ENCODE assay signal across 11 cellular contexts in the genomic region with DNA sequence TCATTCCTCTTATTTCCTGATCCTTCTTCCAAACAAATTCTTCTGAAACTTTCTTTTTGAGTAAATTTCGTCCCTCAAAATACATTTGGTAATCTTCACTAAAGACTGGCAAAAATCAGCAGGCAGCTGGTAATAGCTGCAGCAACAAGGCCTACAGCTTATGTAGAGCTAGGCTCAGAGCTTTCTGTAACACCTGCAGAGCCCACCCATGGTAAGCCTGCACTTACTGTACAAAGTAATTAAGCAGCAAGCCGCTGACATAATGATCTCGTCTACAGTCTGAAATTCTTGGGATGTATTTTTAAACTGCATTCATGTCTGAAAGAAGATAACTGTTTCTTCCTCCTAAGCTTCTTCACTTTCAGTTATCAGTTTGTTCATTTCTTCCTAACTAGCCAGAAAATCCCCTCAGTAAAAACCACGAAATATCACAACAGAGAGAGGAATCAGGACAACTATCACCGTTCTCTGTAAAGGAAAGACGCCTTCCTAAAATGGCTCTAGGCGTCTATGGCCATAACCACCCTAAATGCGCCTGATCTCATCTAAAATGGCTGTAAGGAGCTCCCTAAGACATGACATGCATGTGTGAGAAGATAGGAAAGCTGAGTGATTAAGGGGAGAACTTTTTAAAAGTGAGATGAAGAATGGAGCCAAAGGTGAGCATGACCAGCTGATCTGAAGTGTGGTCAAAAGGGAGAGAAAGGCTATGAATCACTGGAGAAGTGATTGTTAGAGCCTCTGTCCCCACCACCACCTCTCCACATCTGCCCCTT. TPM values are rescaled to one million over a fixed set of nuclear protein-coding genes. Genes with fewer than 3 reads are reported as not detected.
A peak's percentile ranks its signal among the peaks of the same experiment; 100 is the strongest.
DNase-seq lines count a peak whose midpoint lies in the region; ATAC-seq and TF ChIP-seq lines count a peak whose summit lies in the region.
"Had no signal": no experiment of that assay in that cellular context is flagged by ENCODE, and none has a peak within 500 bp of the region (broad histone marks: within the 10 kb centered on the region; RNA-seq: fewer than 3 reads in every experiment).

No MANE protein-coding gene starts in this region.

- POLR2A ChIA-PET in OCI-LY7 (lab: Charles Lee) = interaction anchor here (0.6 to 0.8 kb wide), 6 partner anchors 74 to 595 kb away, joined by 3 to 4 read pairs (median 3); no protein-coding TSS in a partner anchor

- H3K4me3 ChIP-seq in GM06990 (replicated peaks; ENCODE audit: low read depth, low read length) (no peak overlapping the region; the same call in 1 of the 2 replicates), OCI-LY7 (ENCODE audit: low read depth, low read length, poor library complexity, severe bottlenecking) (no peak overlapping the region), iPS-20b (ENCODE audit: low read length) (no peak overlapping the region), lower leg skin (ENCODE audit: low read depth, poor library complexity, severe bottlenecking) (no peak overlapping the region)
- H3K4me3 ChIP-seq: Peyer's patch had no signal

- WGBS in lower leg skin, 2 donors = 78% methylated on average over 8 of the region's 8 CpGs

- H3K36me3 ChIP-seq in GM06990 (ENCODE audit: control insufficient read depth, insufficient read depth, low read length) = no peaks in the 10 kb centered on the region; the same call in 1 of the 2 replicates
- H3K36me3 ChIP-seq in OCI-LY7 (ENCODE audit: insufficient read depth, low read length) = no peaks in the 10 kb centered on the region
- H3K36me3 ChIP-seq in iPS-20b (ENCODE audit: insufficient read depth, low read depth, low read length) = peaks cover 11% of the 10 kb centered on the region
- H3K36me3 ChIP-seq: Peyer's patch had no signal

- H3K27ac ChIP-seq in OCI-LY7 (ENCODE audit: low read depth, low read length, poor library complexity, severe bottlenecking) = no peak overlapping the region
- H3K27ac ChIP-seq in iPS-20b (ENCODE audit: low read length) = no peak overlapping the region
- H3K27ac ChIP-seq: Peyer's patch had no signal

- H3K9me3 ChIP-seq in OCI-LY7 (ENCODE audit: low read length) (no peaks in the 10 kb centered on the region), iPS-20b (ENCODE audit: insufficient read depth, low read depth, low read length) (no peaks in the 10 kb centered on the region)
- H3K9me3 ChIP-seq: Peyer's patch had no signal

- TF ChIP-seq CTCF in GM06990 (IDR thresholded peaks at IDR 0.05; ENCODE audit: insufficient read depth, low read length, poor library complexity, severe bottlenecking) = no peak
- no peak for TF ChIP-seq CTCF in OCI-LY7 (conservative IDR thresholded peaks at IDR 0.05; ENCODE audit: low read length)
- TF ChIP-seq CTCF in lower leg skin (IDR thresholded peaks at IDR 0.05) = no peak

- CTCF ChIA-PET in OCI-LY7 (lab: Charles Lee; ENCODE audit: unreplicated experiment) = no interaction called here

- no peaks in the 10 kb centered on the region for H3K27me3 ChIP-seq in GM06990 (replicated peaks; ENCODE audit: control insufficient read depth, insufficient read depth, low read length)
- no peaks in the 10 kb centered on the region for H3K27me3 ChIP-seq in iPS-20b (ENCODE audit: insufficient read depth, low read length)
- H3K27me3 ChIP-seq: Peyer's patch had no signal

- H3K9ac ChIP-seq in iPS-20b (ENCODE audit: low read depth, low read length) = peak overlapping the region; percentile 18; the same call in 1 of the 2 replicates

- peak; percentile 44 for ATAC-seq in GM21390 (IDR thresholded peaks at IDR 0.05; ENCODE audit: unreplicated experiment)

- no peaks in the 10 kb centered on the region for H3K79me2 ChIP-seq in OCI-LY7 (ENCODE audit: insufficient read depth, low read depth, low read length)

- BruUV-seq in OCI-LY7 (replicated peaks; lab: Mats Ljungman, UMichigan) = no TSS peak

- H3K9me2 ChIP-seq in OCI-LY7 (ENCODE audit: insufficient read depth, low read length) = no peaks in the 10 kb centered on the region

- H3K4me2 ChIP-seq in OCI-LY7 (ENCODE audit: low read length) = 0 out of 2 replicates have a peak overlapping the region, but pooled peaks have one; percentile 7

- intact Hi-C loops in OCI-LY7 (cut with micrococcal nuclease; ENCODE audit: unreplicated experiment) (loop anchor here (5.0 kb wide), 1 partner anchor 53 kb away; no protein-coding TSS in a partner anchor), lower leg skin (cut with DNase I; ENCODE audit: low total_unique reads) (no loop called here)

- DNase-seq in GM06990 (ENCODE audit: extremely low read depth, insufficient read length) (peak; percentile 48), OCI-LY7 (ENCODE audit: low spot score) (peak; percentile 32), A172 (ENCODE audit: low spot score) (no peak), lower leg skin (ENCODE audit: low spot score in 2 of 2) (no peak), RKO (ENCODE audit: low spot score) (no peak), NCI-H524 (lab: John Stamatoyannopoulos, UW) (no peak)
- DNase-seq: KBM-7, kidney, Peyer's patch had no signal

- TF ChIP-seq POLR2A in lower leg skin (IDR thresholded peaks at IDR 0.05) = no peak

- H4K20me1 ChIP-seq in OCI-LY7 (ENCODE audit: insufficient read depth, low read length) = no peaks in the 10 kb centered on the region

- H2AFZ ChIP-seq in OCI-LY7 (ENCODE audit: low read length) = peak overlapping the region; percentile 76

- H3K4me1 ChIP-seq in OCI-LY7 (ENCODE audit: insufficient read depth, low read length, poor library complexity, severe bottlenecking) (peaks cover 17% of the 10 kb centered on the region), iPS-20b (ENCODE audit: insufficient read depth, low read length) (peaks cover 6% of the 10 kb centered on the region; the same call in 1 of the 2 replicates)
- H3K4me1 ChIP-seq: Peyer's patch had no signal

RNA-seq across cellular contexts. Expression of a gene that starts 56.2 kb away (rescaled TPM):
- 8.3 and 10.5 TPM in 2 replicates for total RNA-seq in OCI-LY7 (2014; rRNA removed; shearing (Covaris generic))
- total RNA-seq in OCI-LY7 (2022) (4.0 and 5.1 TPM in 2 replicates), lower leg skin (10 to 100 TPM; 21.2 to 34.1 (median 28.7) TPM)
- total RNA-seq in A172 (2014; rRNA removed; shearing (Covaris generic)) = 78.1 and 79.4 TPM in 2 replicates

Comparison
In these comparisons a context has a peak if more than half of its experiments do, and no peak if none do; other contexts are left out.
1. DNase-seq: peak in GM06990 (single experiment) and OCI-LY7 (single experiment); none in A172 (single experiment), lower leg skin (0 of 2), RKO (single experiment) and NCI-H524 (0 of 2).